14 cellular contexts compared by ENCODE assay signal in genomic region chr7:121798896-121799295, GRCh38.
DNase-seq lines count a peak whose midpoint lies in the region; ATAC-seq and TF ChIP-seq lines count a peak whose summit lies in the region.
"Had no signal": no experiment of that assay in that cellular context is flagged by ENCODE, and none has a peak within 500 bp of the region (broad histone marks: within the 10 kb centered on the region; RNA-seq: fewer than 3 reads in every experiment).

No MANE protein-coding gene starts in this region.

- 33% methylated on average over 1 of the region's 1 CpG for WGBS in right cardiac atrium

- H3K27me3 ChIP-seq in ascending aorta (no peaks in the 10 kb centered on the region), right cardiac atrium (ENCODE audit: control insufficient read depth, insufficient read depth) (no peaks in the 10 kb centered on the region)

- H3K4me3 ChIP-seq in astrocyte of the cerebellum (ENCODE audit: low read depth, low read length) (no peak overlapping the region), ascending aorta (no peak overlapping the region), right cardiac atrium (ENCODE audit: low read length) (no peak overlapping the region)
- H3K4me3 ChIP-seq: thoracic aorta had no signal

- H3K9me3 ChIP-seq in ascending aorta (no peaks in the 10 kb centered on the region), right cardiac atrium (ENCODE audit: control insufficient read depth, low read length) (no peaks in the 10 kb centered on the region)
- H3K9me3 ChIP-seq: thoracic aorta had no signal

- H3K4me1 ChIP-seq in ascending aorta (no peaks in the 10 kb centered on the region), right cardiac atrium (ENCODE audit: control insufficient read depth, insufficient read depth, low read length) (no peaks in the 10 kb centered on the region)

- in situ Hi-C loops in astrocyte of the cerebellum (cut with HindIII; ENCODE audit: low sequenced_read_pairs), result no loop called here

- intact Hi-C loops in ascending aorta (cut with DNase I), result no loop called here
- intact Hi-C loops in right cardiac atrium (cut with DNase I), result no loop called here

- H3K36me3 ChIP-seq in ascending aorta, result no peaks in the 10 kb centered on the region
- H3K36me3 ChIP-seq: thoracic aorta had no signal

- peak; percentile 41 for DNase-seq in MV-4-11 (lab: John Stamatoyannopoulos, UW)
- peak; percentile 75 for DNase-seq in astrocyte of the cerebellum (ENCODE audit: low read depth)
- peak; percentile 33 for DNase-seq in iPS DF 4.7 (ENCODE audit: extremely low read depth, low spot score)
- DNase-seq in superior temporal gyrus (ENCODE audit: extremely low spot score), result peak; percentile 24
- no peak for DNase-seq in NCI-H2029 (lab: John Stamatoyannopoulos, UW)
- no peak for DNase-seq in ascending aorta (ENCODE audit: low spot score in 2 of 2)
- no peak for DNase-seq in right cardiac atrium
- DNase-seq: activated T-cell treated with anti-CD3 and anti-CD28 coated beads, Interleukin-2, amount 50 U/mL, for 24 hours; CD8-positive, alpha-beta memory T cell; hippocampal formation had no signal

- H3K27ac ChIP-seq in ascending aorta (no peak overlapping the region), right cardiac atrium (ENCODE audit: low read length) (no peak overlapping the region)
- H3K27ac ChIP-seq: thoracic aorta had no signal

- ATAC-seq in GM21723 (IDR thresholded peaks at IDR 0.05; ENCODE audit: unreplicated experiment) (no peak), right cardiac atrium (no peak)
- ATAC-seq: activated CD4-positive, CD25-positive, alpha-beta regulatory T cell treated with anti-CD3 and anti-CD28 coated beads, Interleukin-2, amount 50 U/mL, for 24 hours; SK-N-SH treated with all-trans-retinoic acid at 6 μM for 48 hours had no signal

- TF ChIP-seq CTCF in astrocyte of the cerebellum (IDR thresholded peaks at IDR 0.05; ENCODE audit: low read depth, low read length, missing control alignments) (no peak), ascending aorta (IDR thresholded peaks at IDR 0.05) (no peak)

Comparison
In these comparisons a context has a peak if more than half of its experiments do, and no peak if none do; other contexts are left out.
1. DNase-seq: peak in MV-4-11 (single experiment), astrocyte of the cerebellum (single experiment), iPS DF 4.7 (single experiment) and superior temporal gyrus (single experiment); none in NCI-H2029 (single experiment), ascending aorta (0 of 2) and right cardiac atrium (0 of 3).